Comparison of ENCODE assay signal across 18 cellular contexts in the genomic region with DNA sequence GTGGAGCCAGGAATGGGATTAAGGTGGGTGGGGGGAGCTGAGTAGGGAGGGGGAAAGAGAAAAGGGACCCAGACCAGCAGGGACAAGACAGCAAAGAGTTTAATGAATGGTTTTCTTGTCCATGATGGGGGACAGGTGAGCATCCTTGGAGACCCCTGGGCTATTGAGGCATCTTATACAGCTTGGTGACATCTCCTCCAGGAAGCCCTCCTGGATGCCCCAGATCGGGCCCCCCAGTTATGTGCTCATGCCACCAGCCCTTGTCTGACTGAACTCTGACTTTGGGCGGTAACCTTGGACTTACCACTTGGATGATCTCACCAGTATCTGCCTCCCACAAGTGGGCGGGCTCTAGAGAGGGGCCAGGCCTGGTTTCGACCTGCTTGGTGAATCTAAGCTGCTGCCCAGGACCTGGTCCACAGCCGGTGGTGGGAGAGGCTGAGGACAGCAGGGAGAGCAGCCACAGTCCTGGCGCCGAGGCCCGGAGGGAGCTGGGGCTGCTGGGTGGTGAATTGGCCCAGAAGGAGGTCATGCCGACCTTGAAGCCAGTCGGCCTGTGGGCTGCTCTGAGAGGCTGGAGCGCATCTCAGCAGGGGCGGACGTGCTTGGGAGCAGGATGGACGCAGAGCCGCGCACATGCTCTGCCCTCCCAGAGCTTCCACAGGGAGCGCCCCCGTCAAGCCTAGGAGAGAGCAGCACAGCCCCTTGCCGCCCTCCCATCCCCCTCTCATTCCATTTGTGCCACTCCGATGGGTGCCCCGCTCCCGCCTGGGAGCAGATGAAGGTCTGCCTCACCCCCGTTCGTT. TPM values are rescaled to one million over a fixed set of nuclear protein-coding genes. Genes with fewer than 3 reads are reported as not detected.
DNase-seq lines count a peak whose midpoint lies in the region; ATAC-seq lines count a peak whose summit lies in the region.
"Had no signal": no experiment of that assay in that cellular context is flagged by ENCODE, and none has a peak within 500 bp of the region (broad histone marks: within the 10 kb centered on the region; RNA-seq: fewer than 3 reads in every experiment).

No MANE protein-coding gene starts in this region.

- peak; percentile 26 for DNase-seq in stimulated activated CD4-positive, alpha-beta T cell treated with anti-CD3 and anti-CD28 coated beads, Interleukin-15, amount 100 ng/mL, for 24 hours
- no peak for DNase-seq in stimulated activated CD4-positive, alpha-beta T cell treated with anti-CD3 and anti-CD28 coated beads, Interleukin-4, amount 100 ng/mL, for 4 hours
- peak; percentile 47 for DNase-seq in RKO (ENCODE audit: low spot score)
- DNase-seq in iPS-NIHi11 (ENCODE audit: low spot score), result peak; percentile 46
- DNase-seq in activated CD8-positive, alpha-beta memory T cell treated with anti-CD3 and anti-CD28 coated beads for 24 hours, result no peak
- no peak for DNase-seq in mesenteric fat pad (ENCODE audit: low spot score)
- no peak for DNase-seq in HAP-1 (ENCODE audit: low spot score in 2 of 2)
- DNase-seq: activated CD4-positive, alpha-beta T cell treated with anti-CD3 and anti-CD28 coated beads, Interleukin-2, amount 50 U/mL, for 1 hour; amygdala; DMS79 treated with DMSO at 0.1 percent for 48 hours; naive thymus-derived CD8-positive, alpha-beta T cell; NCI-H1048; T1000 had no signal

- no peaks in the 10 kb centered on the region for H3K9me3 ChIP-seq in HAP-1
- H3K9me3 ChIP-seq: BLaER1, suprapubic skin had no signal

- H3K36me3 ChIP-seq in HAP-1 (replicated peaks), result no peaks in the 10 kb centered on the region
- H3K36me3 ChIP-seq: BLaER1, suprapubic skin had no signal

- no peak overlapping the region for H3K4me3 ChIP-seq in HAP-1
- H3K4me3 ChIP-seq: BLaER1, suprapubic skin had no signal

- ATAC-seq in GM18858 (IDR thresholded peaks at IDR 0.05; ENCODE audit: unreplicated experiment), result no peak
- ATAC-seq: naive thymus-derived CD8-positive, alpha-beta T cell had no signal

- in situ Hi-C loops in HAP-1 (cut with MboI; ENCODE audit: low sequenced_read_pairs), result no loop called here

- H3K4me1 ChIP-seq in HAP-1, result no peaks in the 10 kb centered on the region
- H3K4me1 ChIP-seq: suprapubic skin had no signal

- peaks cover 9% of the 10 kb centered on the region for H3K27me3 ChIP-seq in HAP-1 (ENCODE audit: low read depth)

RNA-seq across cellular contexts. Expression of gene UNC5A, which starts 36.2 kb away (rescaled TPM):
- total RNA-seq in mesenteric fat pad, result 0.29 TPM
- total RNA-seq: activated T-helper 2 cell treated with anti-CD3 and anti-CD28 coated beads, Interferon-gamma antibody, Interleukin-2, Interleukin-4, amounts not matched to agents 10 μg/mL and 5 μg/mL and 100 μg/mL, durations not matched to agents 14 hours and 24 hours and 36 hours; naive thymus-derived CD8-positive, alpha-beta T cell; SK-MEL-5; suprapubic skin had no signal

RNA-seq across cellular contexts. Expression of gene HK3, which starts 52.6 kb away (rescaled TPM):
- total RNA-seq in mesenteric fat pad, result 41.1 TPM
- total RNA-seq: SK-MEL-5 had no signal

Comparison
In these comparisons a context has a peak if more than half of its experiments do, and no peak if none do; other contexts are left out.
1. DNase-seq: peak in stimulated activated CD4-positive, alpha-beta T cell treated with anti-CD3 and anti-CD28 coated beads, Interleukin-15, amount 100 ng/mL, for 24 hours (single experiment), RKO (single experiment) and iPS-NIHi11 (single experiment); none in stimulated activated CD4-positive, alpha-beta T cell treated with anti-CD3 and anti-CD28 coated beads, Interleukin-4, amount 100 ng/mL, for 4 hours (0 of 2), activated CD8-positive, alpha-beta memory T cell treated with anti-CD3 and anti-CD28 coated beads for 24 hours (single experiment), mesenteric fat pad (single experiment) and HAP-1 (0 of 2).